In genomic region chr2:27217173-27218121, GRCh38 we compare ENCODE assay signal across 1 cellular context.
TF ChIP-seq lines count a peak whose summit lies in the region.

Gene CAD (plus strand): TSS chr2:27217369. CDS start chr2:27217552, 183 bp downstream.

TF ChIP-seq in HepG2, 621 proteins besides CTCF, POLR2A, EP300 and RAD21 (continued from another document and continues in another):
- TF ChIP-seq SP140L (CRISPR knock-in tag; IDR thresholded peaks at IDR 0.05; ENCODE audit: borderline replicate concordance) (no peak), HDAC2 (CRISPR knock-in tag; IDR thresholded peaks at IDR 0.05) (no peak), JUNB (CRISPR knock-in tag; IDR thresholded peaks at IDR 0.05; ENCODE audit: borderline replicate concordance) (no peak), MLX (CRISPR knock-in tag; IDR thresholded peaks at IDR 0.05) (0 out of 2 replicates have a peak, but pooled peaks have one; percentile 26), ZNF101 (CRISPR knock-in tag; IDR thresholded peaks at IDR 0.05; ENCODE audit: borderline replicate concordance, low read depth) (no peak), ZNF180 (CRISPR knock-in tag; IDR thresholded peaks at IDR 0.05; ENCODE audit: borderline replicate concordance, low read depth) (no peak), ZNF350 (CRISPR knock-in tag; IDR thresholded peaks at IDR 0.05; ENCODE audit: borderline replicate concordance, low read depth) (no peak; the same call in 1 of the 2 replicates), BCL6 (CRISPR knock-in tag; IDR thresholded peaks at IDR 0.05) (no peak), ZBTB42 (CRISPR knock-in tag; IDR thresholded peaks at IDR 0.05) (0 out of 2 replicates have a peak, but pooled peaks have one; percentile 75), ZNF549 (CRISPR knock-in tag; IDR thresholded peaks at IDR 0.05) (no peak), ZNF292 (CRISPR knock-in tag; IDR thresholded peaks at IDR 0.05; ENCODE audit: borderline replicate concordance, low read depth) (no peak), ZNF879 (CRISPR knock-in tag; IDR thresholded peaks at IDR 0.05) (peak; percentile 61; the same call in 1 of the 2 replicates), ZMAT3 (CRISPR knock-in tag; conservative IDR thresholded peaks at IDR 0.05) (peak; percentile 70; the same call in 1 of the 2 replicates), TRIM24 (CRISPR knock-in tag; IDR thresholded peaks at IDR 0.05) (no peak), ZNF747 (CRISPR knock-in tag; IDR thresholded peaks at IDR 0.05; ENCODE audit: borderline replicate concordance) (no peak), HHEX (CRISPR knock-in tag; IDR thresholded peaks at IDR 0.05) (no peak), ELF1 (CRISPR knock-in tag; IDR thresholded peaks at IDR 0.05) (no peak), MXD3 (CRISPR knock-in tag; IDR thresholded peaks at IDR 0.05) (peak; percentile 79; the same call in 1 of the 2 replicates), ZNF331 (CRISPR knock-in tag; IDR thresholded peaks at IDR 0.05) (peak; percentile 56), NFKB2 (CRISPR knock-in tag; IDR thresholded peaks at IDR 0.05; ENCODE audit: borderline replicate concordance) (peak; percentile 86), MAFF (IDR thresholded peaks at IDR 0.05; ENCODE audit: low read depth, low read length) (no peak), PBX2 (CRISPR knock-in tag; IDR thresholded peaks at IDR 0.05) (no peak), THAP8 (CRISPR knock-in tag; IDR thresholded peaks at IDR 0.05; ENCODE audit: borderline replicate concordance) (no peak), PLSCR1 (CRISPR knock-in tag; IDR thresholded peaks at IDR 0.05; ENCODE audit: borderline replicate concordance) (no peak), ZNF788 (CRISPR knock-in tag; IDR thresholded peaks at IDR 0.05; ENCODE audit: borderline replicate concordance) (peak; percentile 38; the same call in 1 of the 2 replicates), TBX3 (IDR thresholded peaks at IDR 0.05; ENCODE audit: borderline replicate concordance) (no peak), SP1 (IDR thresholded peaks at IDR 0.05) (no peak), SP1 (CRISPR knock-in tag; IDR thresholded peaks at IDR 0.05) (peak; percentile 45; the same call in 1 of the 2 replicates), CREBL2 (CRISPR knock-in tag; IDR thresholded peaks at IDR 0.05; ENCODE audit: borderline replicate concordance) (peak; percentile 78; the same call in 1 of the 2 replicates), WIZ (CRISPR knock-in tag; IDR thresholded peaks at IDR 0.05) (no peak), ZKSCAN1 (IDR thresholded peaks at IDR 0.05; ENCODE audit: low read length) (no peak), ZNF362 (CRISPR knock-in tag; IDR thresholded peaks at IDR 0.05; ENCODE audit: borderline replicate concordance) (no peak), ZNF780A (CRISPR knock-in tag; IDR thresholded peaks at IDR 0.05) (no peak), GPBP1L1 (CRISPR knock-in tag; IDR thresholded peaks at IDR 0.05) (no peak), ZNF468 (CRISPR knock-in tag; IDR thresholded peaks at IDR 0.05) (no peak), RBFOX2 (IDR thresholded peaks at IDR 0.05; ENCODE audit: low read depth, low read length) (peak; percentile 91), ESRRA (CRISPR knock-in tag; IDR thresholded peaks at IDR 0.05; ENCODE audit: low read depth) (no peak), ZNF850 (CRISPR knock-in tag; conservative IDR thresholded peaks at IDR 0.05) (no peak), ZBED4 (CRISPR knock-in tag; IDR thresholded peaks at IDR 0.05; ENCODE audit: borderline replicate concordance) (0 out of 2 replicates have a peak, but pooled peaks have one; percentile 29), SALL2 (CRISPR knock-in tag; IDR thresholded peaks at IDR 0.05) (0 out of 2 replicates have a peak, but pooled peaks have one; percentile 47), RCOR2 (CRISPR knock-in tag; IDR thresholded peaks at IDR 0.05) (no peak), ZUFSP (CRISPR knock-in tag; IDR thresholded peaks at IDR 0.05; ENCODE audit: borderline replicate concordance) (no peak), SALL1 (CRISPR knock-in tag; IDR thresholded peaks at IDR 0.05) (peak; percentile 92), TIGD3 (CRISPR knock-in tag; IDR thresholded peaks at IDR 0.05; ENCODE audit: borderline replicate concordance) (no peak), SOX13 (IDR thresholded peaks at IDR 0.05) (no peak), SOX13 (CRISPR knock-in tag; conservative IDR thresholded peaks at IDR 0.05 in 1 of 2, IDR thresholded peaks at IDR 0.05 in 1 of 2) (0 out of 4 replicates have a peak, but pooled peaks of 1 of the 2 experiments have one; percentile 21), NR2F6 (IDR thresholded peaks at IDR 0.05) (no peak), NR2F6 (CRISPR knock-in tag; IDR thresholded peaks at IDR 0.05) (0 out of 2 replicates have a peak, but pooled peaks have one; percentile 11), SRSF4 (IDR thresholded peaks at IDR 0.05; ENCODE audit: low read depth, low read length, poor library complexity, severe bottlenecking) (no peak), IRF2 (CRISPR knock-in tag; IDR thresholded peaks at IDR 0.05) (no peak), TRAFD1 (CRISPR knock-in tag; IDR thresholded peaks at IDR 0.05; ENCODE audit: borderline replicate concordance) (no peak), ZNF580 (CRISPR knock-in tag; IDR thresholded peaks at IDR 0.05; ENCODE audit: borderline replicate concordance, low read depth) (peak; percentile 34; the same call in 1 of the 2 replicates), NKX3-1 (CRISPR knock-in tag; IDR thresholded peaks at IDR 0.05) (peak; percentile 61; the same call in 1 of the 2 replicates), ZBTB8A (CRISPR knock-in tag; IDR thresholded peaks at IDR 0.05; ENCODE audit: borderline replicate concordance, low read depth) (no peak), HNF4A (CRISPR knock-in tag; IDR thresholded peaks at IDR 0.05) (no peak), CC2D1A (CRISPR knock-in tag; IDR thresholded peaks at IDR 0.05) (no peak)
